9 cellular contexts compared by ENCODE assay signal in the genomic region with DNA sequence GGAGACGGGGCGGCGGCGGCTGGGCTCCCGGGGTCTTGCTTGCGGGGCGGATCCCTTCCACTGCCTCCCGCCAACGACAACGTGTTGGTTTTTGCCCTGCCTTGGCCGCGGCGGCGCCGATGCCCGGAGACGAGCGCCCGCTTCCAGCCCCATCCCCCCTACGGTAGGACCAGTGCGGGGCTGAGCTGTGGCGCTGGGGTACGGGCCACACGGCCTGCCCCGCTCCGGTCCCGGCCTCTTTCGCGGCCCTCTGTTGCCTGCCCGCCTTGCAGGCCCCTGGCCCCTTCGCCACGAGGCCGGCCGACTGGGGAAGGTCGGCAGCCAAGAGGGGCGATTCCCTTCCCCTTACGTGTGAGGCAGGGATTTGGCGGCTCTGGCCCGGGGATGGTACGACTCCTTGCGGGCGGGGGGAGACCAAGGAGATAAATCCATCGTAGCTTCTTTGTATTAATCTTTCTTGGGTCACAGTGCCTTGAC. TPM values are rescaled to one million over a fixed set of nuclear protein-coding genes. Genes with fewer than 3 reads are reported as not detected.
DNase-seq lines count a peak whose midpoint lies in the region; ATAC-seq, FAIRE-seq and TF ChIP-seq lines count a peak whose summit lies in the region.
"Had no signal": no experiment of that assay in that cellular context is flagged by ENCODE, and none has a peak within 500 bp of the region (broad histone marks: within the 10 kb centered on the region; RNA-seq: fewer than 3 reads in every experiment).

No MANE protein-coding gene starts in this region.

- BruUV-seq in HepG2 (replicated peaks; lab: Mats Ljungman, UMichigan): no TSS peak

- TF ChIP-seq POLR2A in HepG2 (IDR thresholded peaks at IDR 0.05; ENCODE audit: insufficient read depth in 1 of 2, low read depth in 2 of 2, low read length in 2 of 2): no peak; a peak in 1 of 4 replicates

- H3K4me1 ChIP-seq in CD4-positive, CD25-positive, alpha-beta regulatory T cell (ENCODE audit: control insufficient read depth, insufficient read depth, low read length, poor library complexity, severe bottlenecking): peaks cover 54% of the 10 kb centered on the region
- peaks cover 62% of the 10 kb centered on the region for H3K4me1 ChIP-seq in HepG2 (ENCODE audit: insufficient read depth, low read length)

- H3K36me3 ChIP-seq in CD4-positive, CD25-positive, alpha-beta regulatory T cell (ENCODE audit: control insufficient read depth, insufficient read depth, low read length): peaks cover 17% of the 10 kb centered on the region
- H3K36me3 ChIP-seq in HepG2 (replicated peaks in 1 of 2; ENCODE audit: control insufficient read depth in 1 of 2, insufficient read depth in 2 of 2, low read length in 2 of 2): peaks cover 6 to 14% of the 10 kb centered on the region in 2 experiments; a peak in 4 of 5 replicates

- POLR2A ChIA-PET in HepG2 (lab: Yijun Ruan, JAX): interaction anchor here (0.9 to 1.8 kb wide), 3 partner anchors 10 to 91 kb away, joined by 3 to 8 read pairs (median 5); partner anchors contain the start of gene LIMK1

- no peak; the same call in 1 of the 2 replicates for TF ChIP-seq RAD21 in HepG2 (CRISPR knock-in tag; IDR thresholded peaks at IDR 0.05)

- CTCF ChIA-PET in HepG2 (lab: Yijun Ruan, JAX; ENCODE audit: low intra/inter-chr PET ratio, low total read pairs): no interaction called here

- peaks cover 50% of the 10 kb centered on the region for H4K20me1 ChIP-seq in HepG2 (ENCODE audit: insufficient read depth, low read length)

- peak overlapping the region; percentile 89 for H3K27ac ChIP-seq in CD4-positive, CD25-positive, alpha-beta regulatory T cell (ENCODE audit: insufficient read depth, low read length, poor library complexity, severe bottlenecking)
- H3K27ac ChIP-seq in coronary artery (peak overlapping the region; percentile 96 to 98), HepG2 (ENCODE audit: extremely low read length, insufficient read depth, low read length) (peak overlapping the region; percentile 80)

- no peak for TF ChIP-seq CTCF in coronary artery (IDR thresholded peaks at IDR 0.05)
- TF ChIP-seq CTCF in HepG2 (CRISPR knock-in tag; IDR thresholded peaks at IDR 0.05): no peak

- DNase-seq in CD4-positive, CD25-positive, alpha-beta regulatory T cell: peak in 2 of 3 donors; percentile 35 to 54
- DNase-seq in T-helper 22 cell (ENCODE audit: low read depth) (peak; percentile 16), coronary artery (ENCODE audit: low spot score) (peak; percentile 79), HepG2 (ENCODE audit: low spot score) (peak; percentile 30), occipital lobe (lab: John Stamatoyannopoulos, UW) (no peak)
- DNase-seq in stimulated activated CD4-positive, alpha-beta T cell treated with anti-CD3 and anti-CD28 coated beads, TNF-alpha, amount 100 ng/mL, for 48 hours (ENCODE audit: low read depth in 3 of 3): peak in 2 of 3 donors; percentile 8 to 27

- 3% methylated on average over 5 of the region's 43 CpGs for WGBS in HepG2 (ENCODE audit: low lambda C conversion rate)

- peaks cover 29 to 59% (median 44%) of the 10 kb centered on the region in 4 donors for H3K4me1 Mint-ChIP-seq in CD4-positive, CD25-positive, alpha-beta regulatory T cell

- peak overlapping the region; percentile 98 for H3K4me3 ChIP-seq in CD4-positive, CD25-positive, alpha-beta regulatory T cell (ENCODE audit: low read depth, low read length)
- H3K4me3 ChIP-seq in coronary artery (peak overlapping the region; percentile 84), HepG2 (replicated peaks in 1 of 3; ENCODE audit: insufficient read depth in 1 of 3, low read depth in 2 of 3, low read length in 3 of 3) (peak overlapping the region; percentile 94 to 98 (median 97))

- no peak for FAIRE-seq in HepG2 (lab: Jason Lieb, UNC)
- FAIRE-seq: TTC549 had no signal

- H3K4me3 Mint-ChIP-seq in CD4-positive, CD25-positive, alpha-beta regulatory T cell: peak overlapping the region; percentile 91 to 96 (median 94)

- no peak for TF ChIP-seq EP300 in HepG2 (IDR thresholded peaks at IDR 0.05; ENCODE audit: low read depth in 2 of 2, low read length in 2 of 2)
- TF ChIP-seq EP300 in HepG2 (CRISPR knock-in tag; IDR thresholded peaks at IDR 0.05; ENCODE audit: borderline replicate concordance): no peak

- no peaks in the 10 kb centered on the region for H3K9me3 Mint-ChIP-seq in CD4-positive, CD25-positive, alpha-beta regulatory T cell

- intact Hi-C loops in HepG2 (cut with micrococcal nuclease; ENCODE audit: unreplicated experiment): no loop called here

- peaks cover 55% of the 10 kb centered on the region for H3K79me2 ChIP-seq in HepG2 (ENCODE audit: insufficient read depth, low read length)

- peaks cover 20% of the 10 kb centered on the region for H3K36me3 Mint-ChIP-seq in CD4-positive, CD25-positive, alpha-beta regulatory T cell

- H3K27me3 Mint-ChIP-seq in CD4-positive, CD25-positive, alpha-beta regulatory T cell: no peaks in the 10 kb centered on the region

- no peaks in the 10 kb centered on the region for H3K27me3 ChIP-seq in CD4-positive, CD25-positive, alpha-beta regulatory T cell (ENCODE audit: control insufficient read depth, insufficient read depth, low read length)
- no peaks in the 10 kb centered on the region; a peak in 1 of 5 replicates for H3K27me3 ChIP-seq in HepG2 (ENCODE audit: control insufficient read depth in 1 of 2, insufficient read depth in 2 of 2, low read length in 2 of 2)

- H2AFZ ChIP-seq in HepG2 (ENCODE audit: low read length): no peak overlapping the region

- H3K4me2 ChIP-seq in HepG2 (ENCODE audit: low read depth, low read length): peak overlapping the region; percentile 84

- no peaks in the 10 kb centered on the region for H3K9me3 ChIP-seq in CD4-positive, CD25-positive, alpha-beta regulatory T cell (ENCODE audit: control insufficient read depth in 2 of 2, low read length in 2 of 2)
- no peaks in the 10 kb centered on the region for H3K9me3 ChIP-seq in HepG2 (ENCODE audit: low read length)

- in situ Hi-C loops in HepG2 (cut with HindIII; ENCODE audit: extremely low pct_ligation_motif_present, low pct_unique_long_range_greater_than_20kb): loop anchor here (5.0 kb wide), 1 partner anchor 107 kb away; no protein-coding TSS in a partner anchor

- H3K9ac ChIP-seq in HepG2 (ENCODE audit: insufficient read depth, low read depth, low read length): peak overlapping the region; percentile 95

- peak overlapping the region; percentile 84 to 96 (median 93) for H3K27ac Mint-ChIP-seq in CD4-positive, CD25-positive, alpha-beta regulatory T cell

- ATAC-seq in CD4-positive, CD25-positive, alpha-beta regulatory T cell (ENCODE audit: low read depth in 2 of 2): peak; percentile 29 to 38
- ATAC-seq in GM19397 (IDR thresholded peaks at IDR 0.05; ENCODE audit: unreplicated experiment): peak; percentile 30
- peak; percentile 7 for ATAC-seq in HG03469 (IDR thresholded peaks at IDR 0.05; ENCODE audit: unreplicated experiment)
- peak; percentile 19 for ATAC-seq in HepG2

RNA-seq across cellular contexts. Expression of gene EIF4H, which starts 0.5 kb away (rescaled TPM):
- 263 TPM for total RNA-seq in CD4-positive, CD25-positive, alpha-beta regulatory T cell
- 100 to 1,000 TPM; 222 to 257 (median 233) TPM for polyA plus RNA-seq in CD4-positive, CD25-positive, alpha-beta regulatory T cell
- 321 and 356 TPM in 2 replicates for total RNA-seq in HepG2 (2016; rRNA removed; fragmentation: Illumina TruSeq; extraction: Trizol)
- 23.2 and 29.3 TPM in 2 replicates for total RNA-seq in HepG2 (2016; cell fraction: cytosol; rRNA removed; fragmentation: Illumina TruSeq; extraction: Trizol; ENCODE audit: low read depth)
- 329 and 330 TPM in 2 replicates for total RNA-seq in HepG2 (2016; cell fraction: insoluble cytoplasmic fraction; rRNA removed; fragmentation: Illumina TruSeq; extraction: Trizol)
- 89.4 and 96.4 TPM in 2 replicates for total RNA-seq in HepG2 (2016; cell fraction: membrane; rRNA removed; fragmentation: Illumina TruSeq; extraction: Trizol)
- total RNA-seq in HepG2 (2016; cell fraction: nucleus; rRNA removed; fragmentation: Illumina TruSeq; extraction: Trizol): 126 and 145 TPM in 2 replicates
- polyA plus RNA-seq in HepG2 (2011; rRNA removed): 200 and 232 TPM in 2 replicates
- polyA plus RNA-seq in HepG2 (2011; cell fraction: cytosol; rRNA removed): 246 and 252 TPM in 2 replicates
- polyA plus RNA-seq in HepG2 (2011; cell fraction: nucleus; rRNA removed): 96.2 and 102 TPM in 2 replicates
- 170 and 183 TPM in 2 replicates for polyA plus RNA-seq in HepG2 (2012)
- 19.6 and 20.9 TPM in 2 replicates for polyA plus RNA-seq in HepG2 (2016; cell fraction: cytosol; fragmentation: Illumina TruSeq; extraction: Trizol; ENCODE audit: low read depth)
- polyA plus RNA-seq in HepG2 (2016; cell fraction: insoluble cytoplasmic fraction; fragmentation: Illumina TruSeq; extraction: Trizol; ENCODE audit: low read depth): 319 and 333 TPM in 2 replicates
- polyA plus RNA-seq in HepG2 (2016; cell fraction: membrane; fragmentation: Illumina TruSeq; extraction: Trizol; ENCODE audit: low read depth): 53.6 and 62.6 TPM in 2 replicates
- 181 and 191 TPM in 2 replicates for polyA plus RNA-seq in HepG2 (2016; cell fraction: nucleus; fragmentation: Illumina TruSeq; extraction: Trizol; ENCODE audit: insufficient read depth, low read depth)
- polyA minus RNA-seq in HepG2 (2011; rRNA and poly(A)+ RNA removed; ENCODE audit: low replicate concordance): 265 and 269 TPM in 2 replicates
- 130 and 142 TPM in 2 replicates for polyA minus RNA-seq in HepG2 (2011; cell fraction: cytosol; rRNA and poly(A)+ RNA removed)
- polyA minus RNA-seq in HepG2 (2011; cell fraction: nucleus; rRNA and poly(A)+ RNA removed): 82.8 and 86.5 TPM in 2 replicates
- total RNA-seq in occipital lobe: 146 TPM

RNA-seq across cellular contexts. Expression of gene LAT2, which starts 35.2 kb away (rescaled TPM):
- 3.9 TPM for total RNA-seq in CD4-positive, CD25-positive, alpha-beta regulatory T cell
- polyA plus RNA-seq in CD4-positive, CD25-positive, alpha-beta regulatory T cell: 1 to 10 TPM; 2.2 to 6.3 (median 3.1) TPM
- total RNA-seq in HepG2 (2016; rRNA removed; fragmentation: Illumina TruSeq; extraction: Trizol): 0.83 and 1.00 TPM in 2 replicates
- 0.18 and 0.20 TPM in 2 replicates for total RNA-seq in HepG2 (2016; cell fraction: cytosol; rRNA removed; fragmentation: Illumina TruSeq; extraction: Trizol; ENCODE audit: low read depth)
- total RNA-seq in HepG2 (2016; cell fraction: insoluble cytoplasmic fraction; rRNA removed; fragmentation: Illumina TruSeq; extraction: Trizol): 0.93 and 0.97 TPM in 2 replicates
- total RNA-seq in HepG2 (2016; cell fraction: membrane; rRNA removed; fragmentation: Illumina TruSeq; extraction: Trizol): 0.31 and 0.43 TPM in 2 replicates
- total RNA-seq in HepG2 (2016; cell fraction: nucleus; rRNA removed; fragmentation: Illumina TruSeq; extraction: Trizol): 0.44 and 0.78 TPM in 2 replicates
- polyA plus RNA-seq in HepG2 (2011; rRNA removed): 0.75 and 0.95 TPM in 2 replicates
- 0.67 and 0.77 TPM in 2 replicates for polyA plus RNA-seq in HepG2 (2011; cell fraction: cytosol; rRNA removed)
- 0.90 and 1.1 TPM in 2 replicates for polyA plus RNA-seq in HepG2 (2011; cell fraction: nucleus; rRNA removed)
- 0.32 and 0.43 TPM in 2 replicates for polyA plus RNA-seq in HepG2 (2012)
- 0.17 and 0.32 TPM in 2 replicates for polyA plus RNA-seq in HepG2 (2016; cell fraction: cytosol; fragmentation: Illumina TruSeq; extraction: Trizol; ENCODE audit: low read depth)
- 0.59 and 1.4 TPM in 2 replicates for polyA plus RNA-seq in HepG2 (2016; cell fraction: insoluble cytoplasmic fraction; fragmentation: Illumina TruSeq; extraction: Trizol; ENCODE audit: low read depth)
- polyA plus RNA-seq in HepG2 (2016; cell fraction: membrane; fragmentation: Illumina TruSeq; extraction: Trizol; ENCODE audit: low read depth): 0.66 and 0.90 TPM in 2 replicates
- 0.67 and 2.3 TPM in 2 replicates for polyA plus RNA-seq in HepG2 (2016; cell fraction: nucleus; fragmentation: Illumina TruSeq; extraction: Trizol; ENCODE audit: insufficient read depth, low read depth)
- 0.62 and 1.2 TPM in 2 replicates for polyA minus RNA-seq in HepG2 (2011; rRNA and poly(A)+ RNA removed; ENCODE audit: low replicate concordance)
- not detected in 2 replicates for polyA minus RNA-seq in HepG2 (2011; cell fraction: cytosol; rRNA and poly(A)+ RNA removed)
- 0.25 TPM in 1 of 2 replicates, not detected in the other for polyA minus RNA-seq in HepG2 (2011; cell fraction: nucleus; rRNA and poly(A)+ RNA removed)
- 2.5 TPM for total RNA-seq in occipital lobe
